Comparison of ENCODE assay signal across 8 cellular contexts in genomic region chr11:32829157-32829679, GRCh38. TPM values are rescaled to one million over a fixed set of nuclear protein-coding genes. Genes with fewer than 3 reads are reported as not detected.
A peak's percentile ranks its signal among the peaks of the same experiment; 100 is the strongest.
DNase-seq lines count a peak whose midpoint lies in the region; ATAC-seq and TF ChIP-seq lines count a peak whose summit lies in the region.

No MANE protein-coding gene starts in this region.

- H3K79me2 ChIP-seq in HCT116 (ENCODE audit: insufficient read depth, low read length): no peaks in the 10 kb centered on the region

- TF ChIP-seq CTCF in HCT116 (IDR thresholded peaks at IDR 0.05 in 2 of 3, conservative IDR thresholded peaks at IDR 0.05 in 1 of 3; ENCODE audit: borderline replicate concordance in 1 of 3, insufficient read depth in 1 of 3, low read depth in 2 of 3, low read length in 2 of 3): no peak

- no peaks in the 10 kb centered on the region for H4K20me1 ChIP-seq in HCT116 (ENCODE audit: insufficient read depth)

- intact Hi-C loops in HCT116 (cut with micrococcal nuclease): no loop called here

- peaks cover 7 to 13% of the 10 kb centered on the region in 2 experiments for H3K4me1 ChIP-seq in HCT116 (ENCODE audit: control insufficient read depth in 1 of 2, insufficient read depth in 2 of 2, low read length in 2 of 2)
- H3K4me1 ChIP-seq in effector memory CD4-positive, alpha-beta T cell (ENCODE audit: control insufficient read depth, insufficient read depth, low read length, poor library complexity, severe bottlenecking): no peaks in the 10 kb centered on the region

- H3K27ac ChIP-seq in HCT116 (ENCODE audit: low read depth, low read length): peak overlapping the region; percentile 51
- H3K27ac ChIP-seq in effector memory CD4-positive, alpha-beta T cell (ENCODE audit: insufficient read depth, low read length, poor library complexity, severe bottlenecking): no peak overlapping the region

- peaks cover 19 to 59% (median 35%) of the 10 kb centered on the region in 5 donors for H3K27me3 Mint-ChIP-seq in naive thymus-derived CD8-positive, alpha-beta T cell

- no peaks in the 10 kb centered on the region for H3K27me3 ChIP-seq in HCT116 (ENCODE audit: insufficient read depth, low read length)
- H3K27me3 ChIP-seq in effector memory CD4-positive, alpha-beta T cell (replicated peaks; ENCODE audit: control insufficient read depth, insufficient read depth, low read length, poor library complexity, severe bottlenecking): peaks cover 4% of the 10 kb centered on the region

- no peak for TF ChIP-seq RAD21 in HCT116 (IDR thresholded peaks at IDR 0.05; ENCODE audit: low read depth)

- peak overlapping the region; percentile 83 for H2AFZ ChIP-seq in HCT116 (ENCODE audit: low read depth, low read length, poor library complexity, severe bottlenecking)

- peak overlapping the region; percentile 62 to 64 for H3K4me3 ChIP-seq in HCT116 (replicated peaks in 1 of 2; ENCODE audit: low read depth in 1 of 2, low read length in 2 of 2)
- peak overlapping the region; percentile 38 for H3K4me3 ChIP-seq in effector memory CD4-positive, alpha-beta T cell (ENCODE audit: insufficient read depth, low read depth, low read length, poor library complexity, severe bottlenecking)

- H3K4me3 Mint-ChIP-seq in naive thymus-derived CD8-positive, alpha-beta T cell: peak overlapping the region; percentile 57 to 90 (median 84)

- POLR2A ChIA-PET in HCT116 (lab: Charles Lee): interaction anchor here (0.7 kb wide), 1 partner anchor 9 kb away, joined by 3 read pairs; no protein-coding TSS in a partner anchor
- POLR2A ChIA-PET in naive thymus-derived CD8-positive, alpha-beta T cell (lab: Charles Lee): no interaction called here

- no peaks in the 10 kb centered on the region for H3K9me3 Mint-ChIP-seq in naive thymus-derived CD8-positive, alpha-beta T cell

- DNase-seq in SKM-1 treated with dmso at 0.1 percent for 144 hours (lab: John Stamatoyannopoulos, UW; ENCODE audit: unreplicated experiment) (peak; percentile 54), SKM-1 (lab: John Stamatoyannopoulos, UW; ENCODE audit: unreplicated experiment) (no peak), HCT116 (ENCODE audit: low read depth, low spot score) (no peak), NCI-H774 (lab: John Stamatoyannopoulos, UW) (peak; percentile 27), AG08396 (ENCODE audit: low spot score) (no peak), dedifferentiated amniotic fluid mesenchymal stem cell (ENCODE audit: extremely low spot score) (no peak)
- DNase-seq in effector memory CD4-positive, alpha-beta T cell: no peak
- no peak for DNase-seq in naive thymus-derived CD8-positive, alpha-beta T cell

- H3K9me2 ChIP-seq in HCT116 (ENCODE audit: insufficient read depth): no peaks in the 10 kb centered on the region

- no peaks in the 10 kb centered on the region for H3K36me3 Mint-ChIP-seq in naive thymus-derived CD8-positive, alpha-beta T cell

- H3K36me3 ChIP-seq in HCT116 (ENCODE audit: control insufficient read depth in 1 of 2, insufficient read depth in 2 of 2, low read length in 2 of 2): no peaks in the 10 kb centered on the region
- H3K36me3 ChIP-seq in effector memory CD4-positive, alpha-beta T cell (ENCODE audit: control insufficient read depth, insufficient read depth, low read length): no peaks in the 10 kb centered on the region

- H3K9me3 ChIP-seq in HCT116 (ENCODE audit: control insufficient read depth in 1 of 2, insufficient read depth in 1 of 2, low read depth in 1 of 2, low read length in 2 of 2): no peaks in the 10 kb centered on the region
- no peaks in the 10 kb centered on the region for H3K9me3 ChIP-seq in effector memory CD4-positive, alpha-beta T cell (ENCODE audit: control insufficient read depth, low read length)

- H3K27ac Mint-ChIP-seq in naive thymus-derived CD8-positive, alpha-beta T cell: no peak overlapping the region

- H3K4me2 ChIP-seq in HCT116 (ENCODE audit: low read length): peak overlapping the region; percentile 82

- CTCF ChIA-PET in HCT116 (lab: Charles Lee): interaction anchor here (1.5 kb wide), 1 partner anchor 20 kb away, joined by 4 read pairs; no protein-coding TSS in a partner anchor

- no peak for ATAC-seq in HCT116
- ATAC-seq in naive thymus-derived CD8-positive, alpha-beta T cell: no peak

- RAD21 ChIA-PET in HCT116 (lab: Charles Lee; ENCODE audit: low non-redundant PET in 1 of 2, low total read pairs in 2 of 2, uncharacterized antibody in 2 of 2, unreplicated experiment in 2 of 2): no interaction called here

- TSS peak; percentile 73 for BruUV-seq in HCT116 (replicated peaks; lab: Mats Ljungman, UMichigan)

- peak overlapping the region; percentile 64 for H3K9ac ChIP-seq in HCT116 (ENCODE audit: low read length)

- H3K4me1 Mint-ChIP-seq in naive thymus-derived CD8-positive, alpha-beta T cell: peaks cover 4 to 18% (median 11%) of the 10 kb centered on the region in 4 donors

- peak; percentile 35 for TF ChIP-seq POLR2A in HCT116 (IDR thresholded peaks at IDR 0.05; ENCODE audit: borderline replicate concordance, extremely low read depth, insufficient read depth, insufficient read length)

TF ChIP-seq in HCT116, 20 proteins besides CTCF, POLR2A, EP300 and RAD21:
- TF ChIP-seq ZNF274 (IDR thresholded peaks at IDR 0.05; ENCODE audit: low read depth, low read length) (no peak), CBX3 (IDR thresholded peaks at IDR 0.05; ENCODE audit: low read depth) (no peak), POLR2AphosphoS5 (IDR thresholded peaks at IDR 0.05; ENCODE audit: low read depth, low read length) (no peak), ELF1 (IDR thresholded peaks at IDR 0.05; ENCODE audit: borderline replicate concordance, low read depth) (no peak), TCF7L2 (IDR thresholded peaks at IDR 0.05; ENCODE audit: borderline replicate concordance, extremely low read depth, insufficient read depth, insufficient read length) (no peak), EZH2 (IDR thresholded peaks at IDR 0.05) (no peak), CEBPB (IDR thresholded peaks at IDR 0.05; ENCODE audit: low read depth) (no peak), SRF (IDR thresholded peaks at IDR 0.05; ENCODE audit: low read depth) (no peak)

RNA-seq across cellular contexts. Expression of gene PRRG4, which starts 0.5 kb away (rescaled TPM):
- total RNA-seq in HCT116 (2021; ENCODE audit: unreplicated experiment): 5.4 TPM
- 2.1 and 2.4 TPM in 2 replicates for polyA plus RNA-seq in HCT116 (2012)
- not detected for total RNA-seq in naive thymus-derived CD8-positive, alpha-beta T cell
- polyA plus RNA-seq in naive thymus-derived CD8-positive, alpha-beta T cell: not detected

RNA-seq across cellular contexts. Expression of gene CCDC73, which starts 34.8 kb away (rescaled TPM):
- not detected for total RNA-seq in HCT116 (2021; ENCODE audit: unreplicated experiment)
- 0.01 TPM in 1 of 2 replicates, not detected in the other for polyA plus RNA-seq in HCT116 (2012)
- not detected for total RNA-seq in naive thymus-derived CD8-positive, alpha-beta T cell
- not detected for polyA plus RNA-seq in naive thymus-derived CD8-positive, alpha-beta T cell

Comparison
In these comparisons a context has a peak if more than half of its experiments do, and no peak if none do; other contexts are left out.
1. DNase-seq: peak in SKM-1 treated with dmso at 0.1 percent for 144 hours (single experiment) and NCI-H774 (single experiment); none in SKM-1 (single experiment), HCT116 (single experiment), effector memory CD4-positive, alpha-beta T cell (0 of 3), naive thymus-derived CD8-positive, alpha-beta T cell (0 of 10), AG08396 (single experiment) and dedifferentiated amniotic fluid mesenchymal stem cell (single experiment).